In genomic region chr4:55272576-55272975, GRCh38 we compare ENCODE assay signal across 18 cellular contexts.
DNase-seq lines count a peak whose midpoint lies in the region; ATAC-seq, FAIRE-seq and TF ChIP-seq lines count a peak whose summit lies in the region.
"Had no signal": no experiment of that assay in that cellular context is flagged by ENCODE, and none has a peak within 500 bp of the region (broad histone marks: within the 10 kb centered on the region; RNA-seq: fewer than 3 reads in every experiment).

No MANE protein-coding gene starts in this region.

- no peak overlapping the region for H2BK120ac ChIP-seq in H9 (ENCODE audit: low read depth, low read length, poor library complexity, severe bottlenecking)
- H2BK120ac ChIP-seq in H1 (replicated peaks; ENCODE audit: low read depth, low read length) = peak overlapping the region; percentile 29

- POLR2A ChIA-PET in WTC11 (lab: Charles Lee) = no interaction called here
- POLR2A ChIA-PET in H1 (lab: Charles Lee; ENCODE audit: partially characterized antibody) = no interaction called here

- H3K23me2 ChIP-seq in H9 (ENCODE audit: insufficient read length, low read depth, low read length, poor library complexity, severe bottlenecking) (no peaks in the 10 kb centered on the region), H1 (ENCODE audit: low read depth, low read length) (no peaks in the 10 kb centered on the region)

- TF ChIP-seq RAD21 in H1 (IDR thresholded peaks at IDR 0.05 in 1 of 2, conservative IDR thresholded peaks at IDR 0.05 in 1 of 2; ENCODE audit: low read depth in 2 of 2, low read length in 2 of 2) = no peak

- no peaks in the 10 kb centered on the region for H3K79me2 ChIP-seq in H9 (ENCODE audit: insufficient read depth, low read length)
- no peaks in the 10 kb centered on the region for H3K79me2 ChIP-seq in H1 (ENCODE audit: control insufficient read depth in 1 of 2, insufficient read depth in 2 of 2, low read length in 2 of 2)

- H3K4me1 ChIP-seq in H9 (ENCODE audit: insufficient read depth, low read length) (peaks cover 6% of the 10 kb centered on the region), H1 (replicated peaks in 1 of 4; ENCODE audit: control insufficient read depth in 3 of 4, insufficient read depth in 4 of 4, low read length in 3 of 4) (peaks cover 0 to 6% (median 3%) of the 10 kb centered on the region in 4 experiments; a peak in 4 of 7 replicates)

- H3K14ac ChIP-seq in H9 (ENCODE audit: insufficient read depth, low read length) (no peak overlapping the region), H1 (ENCODE audit: insufficient read length) (no peak overlapping the region)

- TF ChIP-seq CTCF in H9 (conservative IDR thresholded peaks at IDR 0.05) (no peak), WTC11 (IDR thresholded peaks at IDR 0.05) (no peak), H1 (IDR thresholded peaks at IDR 0.05; ENCODE audit: control extremely low read depth in 1 of 3, insufficient read depth in 1 of 3, low read depth in 1 of 3, low read length in 3 of 3) (no peak), GM20000 (IDR thresholded peaks at IDR 0.05; ENCODE audit: extremely low read depth, missing control alignments) (no peak)

- no peaks in the 10 kb centered on the region; a peak in 1 of 5 replicates for H3K9me3 Mint-ChIP-seq in H9
- peaks cover 3% of the 10 kb centered on the region for H3K9me3 Mint-ChIP-seq in WTC11
- H3K9me3 Mint-ChIP-seq: CD4-positive, alpha-beta T cell; HFFc6 had no signal

- H2BK20ac ChIP-seq in H9 (ENCODE audit: low read depth, low read length, poor library complexity, severe bottlenecking) (no peak overlapping the region), H1 (ENCODE audit: low read length) (peak overlapping the region; percentile 91)

- H4K20me1 ChIP-seq in H9 (ENCODE audit: control insufficient read depth, insufficient read depth, insufficient read length) = no peaks in the 10 kb centered on the region
- no peaks in the 10 kb centered on the region for H4K20me1 ChIP-seq in H1 (replicated peaks in 1 of 2; ENCODE audit: control insufficient read depth in 1 of 2, insufficient read depth in 2 of 2, low read length in 2 of 2)

- H4K91ac ChIP-seq in H9 (ENCODE audit: insufficient read length, low read depth, low read length) (no peak overlapping the region), H1 (replicated peaks; ENCODE audit: insufficient read length, low read length) (peak overlapping the region; percentile 61)

- H3K27me3 ChIP-seq in H9 (ENCODE audit: insufficient read depth, low read length) (no peaks in the 10 kb centered on the region), H1 (replicated peaks in 1 of 4; ENCODE audit: control insufficient read depth in 3 of 4, extremely low read depth in 1 of 4, insufficient read depth in 3 of 4, low read length in 3 of 4) (no peaks in the 10 kb centered on the region)

- no peak overlapping the region for H3K4ac ChIP-seq in H9 (ENCODE audit: low read depth, low read length)
- peak overlapping the region; percentile 92 for H3K4ac ChIP-seq in H1 (replicated peaks; ENCODE audit: insufficient read length, low read depth, low read length)

- DNase-seq in H9 (no peak), WTC11 (ENCODE audit: low spot score) (no peak), H1 (ENCODE audit: low read depth in 1 of 2, low spot score in 2 of 2) (no peak), retina (peak; percentile 56), NCI-H2227 treated with DMSO at 0.1 percent for 48 hours (lab: John Stamatoyannopoulos, UW) (no peak), GM20000 (ENCODE audit: low spot score) (no peak), NAMALWA (ENCODE audit: low spot score) (no peak)
- DNase-seq: ACHN; C1 segment of cervical spinal cord; Calu3; CD4-positive, alpha-beta T cell; DMS 273 treated with DMSO at 0.1 percent for 48 hours; GM23248; HCEC 1CT; HFFc6 had no signal

- H3K23ac ChIP-seq in H9 (ENCODE audit: insufficient read length, low read depth, low read length) (no peak overlapping the region), H1 (ENCODE audit: insufficient read length) (no peak overlapping the region)

- H3K79me1 ChIP-seq in H9 (ENCODE audit: insufficient read depth, low read depth, low read length, poor library complexity, severe bottlenecking) (no peaks in the 10 kb centered on the region), H1 (ENCODE audit: low read depth, low read length) (no peaks in the 10 kb centered on the region)

- H3K9ac ChIP-seq in H9 (ENCODE audit: extremely low read depth, insufficient read length, low read length) (no peak overlapping the region), H1 (replicated peaks in 1 of 4; ENCODE audit: extremely low read depth in 1 of 4, low read depth in 3 of 4, low read length in 3 of 4) (no peak overlapping the region)
- H3K9ac ChIP-seq: GM23248 had no signal

- H3K27ac Mint-ChIP-seq in H9 (peak overlapping the region in 1 of 3 experiments; percentile 17; a peak in 2 of 7 replicates), WTC11 (peak overlapping the region; percentile 71)
- H3K27ac Mint-ChIP-seq: B cell; CD4-positive, alpha-beta T cell; HFFc6 had no signal

- no peak for TF ChIP-seq POLR2A in H1 (IDR thresholded peaks at IDR 0.05; ENCODE audit: control extremely low read depth in 1 of 2, low read depth in 2 of 2, low read length in 2 of 2)

- no CpG with 5 or more reads among the region's 8 CpGs for WGBS in H9 (ENCODE audit: extremely low coverage, insufficient read length, low lambda C conversion rate)
- 80% methylated on average over 8 of the region's 8 CpGs; no CpG with 5 or more reads in 1 of the 2 experiments for WGBS in H1 (ENCODE audit: extremely low coverage in 1 of 2, insufficient coverage in 1 of 2, insufficient read length in 1 of 2, insufficient replicate concordance in 2 of 2, low coverage in 1 of 2, low lambda C conversion rate in 2 of 2, missing lambda C conversion rate in 1 of 2), 2 experiments

- H3K4me1 Mint-ChIP-seq in H9 (peaks cover 22 to 28% of the 10 kb centered on the region in 2 experiments), WTC11 (peaks cover 52% of the 10 kb centered on the region)
- H3K4me1 Mint-ChIP-seq: B cell had no signal

- no peak overlapping the region for H2AK5ac ChIP-seq in H9 (ENCODE audit: insufficient read length, low read length)
- H2AK5ac ChIP-seq in H1 (ENCODE audit: low read depth, low read length) = no peak overlapping the region

- H4K5ac ChIP-seq in H9 (ENCODE audit: insufficient read length, low read depth, low read length) (no peak overlapping the region), H1 (ENCODE audit: insufficient read length, low read depth, low read length) (no peak overlapping the region)

- TF ChIP-seq EP300 in H1 (IDR thresholded peaks at IDR 0.05; ENCODE audit: borderline replicate concordance in 1 of 2, low read depth in 2 of 2, low read length in 2 of 2) = no peak

- H3K9me3 ChIP-seq in H9 (ENCODE audit: control insufficient read depth, low read depth, low read length) = no peaks in the 10 kb centered on the region
- H3K9me3 ChIP-seq in H1 (ENCODE audit: insufficient read depth in 2 of 2, low read depth in 1 of 2, low read length in 1 of 2) = no peaks in the 10 kb centered on the region

- ATAC-seq in WTC11 = no peak
- ATAC-seq: HepG2 had no signal

- no peak overlapping the region for H4K8ac ChIP-seq in H9 (replicated peaks; ENCODE audit: insufficient read length, low read depth, low read length)
- no peak overlapping the region for H4K8ac ChIP-seq in H1 (ENCODE audit: extremely low read depth, insufficient read depth, low read length)

- H3K27me3 Mint-ChIP-seq in H9 (ENCODE audit: low read depth) (no peaks in the 10 kb centered on the region; the same call in 1 of the 2 replicates), WTC11 (ENCODE audit: low read depth) (peaks cover 3% of the 10 kb centered on the region)

- no peak overlapping the region for H3T11ph ChIP-seq in H9 (ENCODE audit: low read length)

- no peak overlapping the region for H3K4me3 ChIP-seq in H1 (ENCODE audit: extremely low read depth in 1 of 4, insufficient read depth in 2 of 4, low read depth in 3 of 4, low read length in 4 of 4)
- H3K4me3 ChIP-seq: GM23248 had no signal

- no peak overlapping the region for H3K56ac ChIP-seq in H9 (ENCODE audit: insufficient read length, low read depth, low read length)
- H3K56ac ChIP-seq in H1 (replicated peaks; ENCODE audit: insufficient read length, low read depth, low read length) = no peak overlapping the region

- no peak overlapping the region for H3K27ac ChIP-seq in H9 (ENCODE audit: insufficient read length, low read depth, low read length)
- H3K27ac ChIP-seq in H1 (ENCODE audit: low read depth, low read length) = no peak overlapping the region
- H3K27ac ChIP-seq: GM23248 had no signal

- H2BK12ac ChIP-seq in H9 (ENCODE audit: insufficient read length, low read depth, low read length) (no peak overlapping the region), H1 (ENCODE audit: low read depth, low read length) (peak overlapping the region; percentile 45; the same call in 1 of the 2 replicates)

- no peak overlapping the region for H2BK15ac ChIP-seq in H9 (ENCODE audit: low read depth, low read length)
- no peak overlapping the region for H2BK15ac ChIP-seq in H1 (ENCODE audit: low read length)

- H3K18ac ChIP-seq in H9 (ENCODE audit: insufficient read length, low read depth, low read length) = no peak overlapping the region
- no peak overlapping the region for H3K18ac ChIP-seq in H1 (ENCODE audit: extremely low read depth, low read length)

- H3K36me3 ChIP-seq in H1 (ENCODE audit: control insufficient read depth in 2 of 4, insufficient read depth in 4 of 4, low read length in 3 of 4) = no peaks in the 10 kb centered on the region

- no peak overlapping the region for H2AFZ ChIP-seq in H9 (ENCODE audit: low read length)
- peak overlapping the region; percentile 92 for H2AFZ ChIP-seq in H1 (ENCODE audit: low read length)
- H2AFZ ChIP-seq: GM23248 had no signal

- H3K36me3 Mint-ChIP-seq in H9 (ENCODE audit: insufficient read depth in 1 of 3, low read depth in 3 of 3) (no peaks in the 10 kb centered on the region), WTC11 (no peaks in the 10 kb centered on the region)

- peak overlapping the region in 1 of 2 experiments; percentile 0; a peak in 1 of 5 replicates for H3K4me3 Mint-ChIP-seq in H9
- H3K4me3 Mint-ChIP-seq in WTC11 = no peak overlapping the region
- H3K4me3 Mint-ChIP-seq: B cell; CD4-positive, alpha-beta T cell; HFFc6 had no signal

- H2BK5ac ChIP-seq in H9 (ENCODE audit: insufficient read length, low read length) (no peak overlapping the region), H1 (ENCODE audit: low read depth, low read length) (no peak overlapping the region; the same call in 1 of the 2 replicates)

- CTCF ChIA-PET in WTC11 (lab: Charles Lee) = interaction anchor here (0.9 to 1.4 kb wide), 2 partner anchors 40 to 88 kb away, joined by 3 to 5 read pairs; no protein-coding TSS in a partner anchor
- CTCF ChIA-PET in H1 (lab: Charles Lee; ENCODE audit: partially characterized antibody) = no interaction called here

- H3K4me2 ChIP-seq in H9 (ENCODE audit: insufficient read depth, insufficient read length, low read length) (peak overlapping the region; percentile 35), H1 (ENCODE audit: insufficient read depth in 1 of 2, low read depth in 2 of 2, low read length in 2 of 2) (no peak overlapping the region)

- no peak for FAIRE-seq in H1 (lab: Jason Lieb, UNC)
- FAIRE-seq: HepG2, HTR-8/SVneo had no signal

TF ChIP-seq in WTC11, 78 proteins besides CTCF, POLR2A, EP300 and RAD21 (continues in another document):
- TF ChIP-seq CREB1 (CRISPR knock-in tag; IDR thresholded peaks at IDR 0.05) = no peak

TF ChIP-seq in H1, 55 proteins besides CTCF, POLR2A, EP300 and RAD21 (continues in another document):
- no peak for TF ChIP-seq SIX5 (IDR thresholded peaks at IDR 0.05; ENCODE audit: low read depth, low read length)
- TF ChIP-seq MAFK (IDR thresholded peaks at IDR 0.05; ENCODE audit: low read depth, low read length) = no peak
